ENCODE assay signal across 28 cellular contexts in the genomic region with DNA sequence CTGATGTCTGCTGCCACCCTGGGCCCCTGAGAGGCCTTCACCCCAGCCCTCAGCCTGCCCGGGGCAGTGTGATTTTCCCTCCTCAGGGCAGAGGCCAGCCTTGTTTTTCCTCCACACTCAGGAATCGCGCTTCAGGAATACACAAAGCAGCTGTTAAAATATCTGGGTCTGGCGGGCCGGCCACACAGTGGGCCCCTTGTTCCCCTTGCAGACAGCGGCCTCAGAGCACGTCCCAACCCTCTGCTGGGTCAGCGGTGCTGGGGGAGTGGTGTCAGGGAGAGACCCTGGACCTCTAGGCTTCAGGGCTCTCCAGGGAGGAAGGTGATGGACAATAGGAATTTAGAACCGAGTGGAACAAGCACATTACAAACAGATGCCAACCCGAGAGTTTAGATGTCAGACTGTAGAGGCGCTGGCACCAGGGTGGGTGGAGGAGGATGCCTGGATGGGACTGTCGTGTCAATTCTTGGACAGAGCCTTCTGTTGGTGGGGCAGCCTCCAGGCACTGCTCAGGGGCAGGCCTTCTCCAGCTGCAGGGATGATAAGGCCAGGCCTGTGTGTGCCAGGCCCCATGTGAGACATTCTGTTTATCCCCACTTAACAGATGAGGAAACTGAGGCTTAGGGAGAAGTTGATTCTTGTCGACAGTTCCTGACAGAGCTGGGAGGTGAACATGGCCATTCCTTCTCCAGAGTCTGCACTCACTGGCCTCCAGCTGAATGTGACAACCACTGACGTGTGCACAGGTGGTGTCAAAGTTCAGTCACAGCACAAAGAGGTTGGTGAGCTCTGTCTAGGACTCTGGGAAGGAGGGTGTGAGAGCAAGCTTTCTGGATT. TPM values are rescaled to one million over a fixed set of nuclear protein-coding genes. Genes with fewer than 3 reads are reported as not detected.
DNase-seq lines count a peak whose midpoint lies in the region; ATAC-seq and TF ChIP-seq lines count a peak whose summit lies in the region.
"Had no signal": no experiment of that assay in that cellular context is flagged by ENCODE, and none has a peak within 500 bp of the region (broad histone marks: within the 10 kb centered on the region; RNA-seq: fewer than 3 reads in every experiment).

No MANE protein-coding gene starts in this region.

- H3K9me3 Mint-ChIP-seq in nephron, result no peaks in the 10 kb centered on the region
- H3K9me3 Mint-ChIP-seq in activated T-cell treated with anti-CD3 and anti-CD28 coated beads, Interleukin-2, amount 50 U/mL, for 24 hours, result no peaks in the 10 kb centered on the region
- no peaks in the 10 kb centered on the region for H3K9me3 Mint-ChIP-seq in activated CD4-positive, alpha-beta memory T cell treated with anti-CD3 and anti-CD28 coated beads for 36 hours
- H3K9me3 Mint-ChIP-seq: activated naive CD4-positive, alpha-beta T cell treated with anti-CD3 and anti-CD28 coated beads, Interleukin-2, amount 50 U/mL, for 72 hours; activated T-helper 2 cell treated with anti-CD3 and anti-CD28 coated beads, Interferon-gamma antibody, Interleukin-2, Interleukin-4, amounts not matched to agents 10 μg/mL and 5 μg/mL and 100 μg/mL, durations not matched to agents 14 hours and 24 hours and 36 hours; CD8-positive, alpha-beta T cell; IgD-negative memory B cell; naive thymus-derived CD4-positive, alpha-beta T cell had no signal

- H3K27me3 ChIP-seq in cardiac muscle cell (no peaks in the 10 kb centered on the region), hepatocyte (no peaks in the 10 kb centered on the region)
- H3K27me3 ChIP-seq: stomach, tibial nerve had no signal

- H3K27me3 Mint-ChIP-seq in nephron (ENCODE audit: low read depth), result peaks cover 11% of the 10 kb centered on the region
- H3K27me3 Mint-ChIP-seq in activated T-cell treated with anti-CD3 and anti-CD28 coated beads, Interleukin-2, amount 50 U/mL, for 24 hours, result no peaks in the 10 kb centered on the region
- H3K27me3 Mint-ChIP-seq in activated CD4-positive, alpha-beta memory T cell treated with anti-CD3 and anti-CD28 coated beads for 36 hours, result no peaks in the 10 kb centered on the region
- H3K27me3 Mint-ChIP-seq: naive thymus-derived CD4-positive, alpha-beta T cell had no signal

- H3K27ac Mint-ChIP-seq in nephron, result peak overlapping the region in 2 of 3 experiments; percentile 44 to 72
- no peak overlapping the region for H3K27ac Mint-ChIP-seq in activated T-cell treated with anti-CD3 and anti-CD28 coated beads, Interleukin-2, amount 50 U/mL, for 24 hours
- H3K27ac Mint-ChIP-seq in activated CD4-positive, alpha-beta memory T cell treated with anti-CD3 and anti-CD28 coated beads for 36 hours, result no peak overlapping the region
- H3K27ac Mint-ChIP-seq: activated naive CD4-positive, alpha-beta T cell treated with anti-CD3 and anti-CD28 coated beads, Interleukin-2, amount 50 U/mL, for 72 hours; activated T-helper 2 cell treated with anti-CD3 and anti-CD28 coated beads, Interferon-gamma antibody, Interleukin-2, Interleukin-4, amounts not matched to agents 10 μg/mL and 5 μg/mL and 100 μg/mL, durations not matched to agents 14 hours and 24 hours and 36 hours; CD8-positive, alpha-beta T cell; naive thymus-derived CD4-positive, alpha-beta T cell had no signal

- no peak overlapping the region for H2AFZ ChIP-seq in hepatocyte
- H2AFZ ChIP-seq: GM23248 had no signal

- H3K4me1 Mint-ChIP-seq in nephron, result peaks cover 64% of the 10 kb centered on the region
- H3K4me1 Mint-ChIP-seq in activated T-cell treated with anti-CD3 and anti-CD28 coated beads, Interleukin-2, amount 50 U/mL, for 24 hours (ENCODE audit: low read depth), result peaks cover 3% of the 10 kb centered on the region
- no peaks in the 10 kb centered on the region for H3K4me1 Mint-ChIP-seq in activated CD4-positive, alpha-beta memory T cell treated with anti-CD3 and anti-CD28 coated beads for 36 hours (ENCODE audit: low read depth)

- peaks cover 2% of the 10 kb centered on the region for H3K79me2 ChIP-seq in hepatocyte

- H3K36me3 Mint-ChIP-seq in nephron (ENCODE audit: low read depth), result no peaks in the 10 kb centered on the region
- no peaks in the 10 kb centered on the region for H3K36me3 Mint-ChIP-seq in activated T-cell treated with anti-CD3 and anti-CD28 coated beads, Interleukin-2, amount 50 U/mL, for 24 hours (ENCODE audit: low read depth)
- H3K36me3 Mint-ChIP-seq in activated CD4-positive, alpha-beta memory T cell treated with anti-CD3 and anti-CD28 coated beads for 36 hours, result no peaks in the 10 kb centered on the region
- H3K36me3 Mint-ChIP-seq: activated naive CD4-positive, alpha-beta T cell treated with anti-CD3 and anti-CD28 coated beads, Interleukin-2, amount 50 U/mL, for 72 hours; CD8-positive, alpha-beta T cell; IgD-negative memory B cell; naive thymus-derived CD4-positive, alpha-beta T cell had no signal

- H3K9me2 ChIP-seq in hepatocyte (replicated peaks; ENCODE audit: insufficient read depth), result no peaks in the 10 kb centered on the region
- H3K9me2 ChIP-seq: SK-N-SH had no signal

- H3K36me3 ChIP-seq in cardiac muscle cell, result no peaks in the 10 kb centered on the region
- no peaks in the 10 kb centered on the region for H3K36me3 ChIP-seq in hepatocyte (replicated peaks; ENCODE audit: insufficient read depth, low read depth)
- H3K36me3 ChIP-seq: stomach, tibial nerve had no signal

- H3K4me3 ChIP-seq in cardiac muscle cell (no peak overlapping the region), hepatocyte (no peak overlapping the region)
- H3K4me3 ChIP-seq: GM23248, stomach, tibial nerve had no signal

- intact Hi-C loops in cardiac septum (cut with DNase I), result no loop called here
- intact Hi-C loops in activated CD4-positive, alpha-beta memory T cell treated with anti-CD3 and anti-CD28 coated beads for 36 hours (cut with micrococcal nuclease), result no loop called here

- ATAC-seq in GM18519 (IDR thresholded peaks at IDR 0.05; ENCODE audit: low FRiP score, unreplicated experiment), result no peak
- ATAC-seq: activated naive CD4-positive, alpha-beta T cell treated with anti-CD3 and anti-CD28 coated beads, Interleukin-2, amount 50 U/mL, for 72 hours; CD8-positive, alpha-beta T cell; naive thymus-derived CD4-positive, alpha-beta T cell had no signal

- TF ChIP-seq CTCF in cardiac muscle cell (IDR thresholded peaks at IDR 0.05; ENCODE audit: low read depth, low read length), result no peak
- no peak for TF ChIP-seq CTCF in hepatocyte (IDR thresholded peaks at IDR 0.05; ENCODE audit: poor library complexity)
- no peak for TF ChIP-seq CTCF in nephron (IDR thresholded peaks at IDR 0.05; ENCODE audit: unreplicated experiment in 3 of 3)

- H3K9me3 ChIP-seq in cardiac muscle cell (ENCODE audit: low read depth) (no peaks in the 10 kb centered on the region), hepatocyte (ENCODE audit: low read depth) (no peaks in the 10 kb centered on the region)
- H3K9me3 ChIP-seq: SK-N-SH, stomach, tibial nerve had no signal

- CTCF ChIA-PET in activated CD4-positive, alpha-beta memory T cell treated with anti-CD3 and anti-CD28 coated beads for 36 hours (lab: Charles Lee), result no interaction called here

- no peak overlapping the region for H3K4me2 ChIP-seq in hepatocyte
- H3K4me2 ChIP-seq: SK-N-SH had no signal

- H4K20me1 ChIP-seq in hepatocyte (ENCODE audit: insufficient read depth, poor library complexity, severe bottlenecking), result peaks cover 4% of the 10 kb centered on the region

- 69% methylated on average over 14 of the region's 14 CpGs for WGBS in hepatocyte (ENCODE audit: low lambda C conversion rate, missing lambda C conversion rate)

- POLR2A ChIA-PET in activated CD4-positive, alpha-beta memory T cell treated with anti-CD3 and anti-CD28 coated beads for 36 hours (lab: Charles Lee), result no interaction called here

- H3K27ac ChIP-seq in cardiac muscle cell (peak overlapping the region; percentile 57), hepatocyte (peak overlapping the region; percentile 9)
- H3K27ac ChIP-seq: GM23248, tibial nerve, VCaP had no signal

- H3K4me1 ChIP-seq in cardiac muscle cell (ENCODE audit: low read depth) (peaks cover 8% of the 10 kb centered on the region), hepatocyte (ENCODE audit: insufficient read depth) (peaks cover 16% of the 10 kb centered on the region)

- H3K4me3 Mint-ChIP-seq in nephron, result no peak overlapping the region
- H3K4me3 Mint-ChIP-seq in activated T-cell treated with anti-CD3 and anti-CD28 coated beads, Interleukin-2, amount 50 U/mL, for 24 hours, result no peak overlapping the region
- no peak overlapping the region for H3K4me3 Mint-ChIP-seq in activated CD4-positive, alpha-beta memory T cell treated with anti-CD3 and anti-CD28 coated beads for 36 hours
- H3K4me3 Mint-ChIP-seq: CD8-positive, alpha-beta T cell; IgD-negative memory B cell; naive thymus-derived CD4-positive, alpha-beta T cell had no signal

- DNase-seq in cardiac muscle cell (ENCODE audit: low read depth in 1 of 2, low spot score in 1 of 2) (no peak), cardiac septum (ENCODE audit: low spot score) (no peak), hepatocyte (ENCODE audit: low spot score) (no peak), hepatic stellate cell (ENCODE audit: low spot score) (no peak)
- DNase-seq in activated T-cell treated with anti-CD3 and anti-CD28 coated beads, Interleukin-2, amount 50 U/mL, for 24 hours, result no peak
- DNase-seq in activated CD4-positive, alpha-beta memory T cell treated with anti-CD3 and anti-CD28 coated beads for 36 hours, result no peak
- DNase-seq: 8988T; activated CD4-positive, alpha-beta T cell treated with anti-CD3 and anti-CD28 coated beads, Interleukin-2, amount 50 U/mL, for 1 hour; anterior cingulate cortex; CD8-positive, alpha-beta T cell; central memory CD4-positive, alpha-beta T cell; DMS153; GM23248; mesendoderm; naive thymus-derived CD4-positive, alpha-beta T cell; NCI-H1092 treated with DMSO at 0.1 percent for 48 hours; NCI-H1930; NCI-H526 treated with DMSO at 0.1 percent for 48 hours; SK-N-SH; stomach; T-helper 2 cell had no signal

RNA-seq across cellular contexts. Expression of a gene that starts 52.1 kb away (rescaled TPM):
- total RNA-seq in cardiac muscle cell (9.5 and 13.8 TPM in 2 replicates), cardiac septum (1.8 TPM), hepatocyte (3.8 and 5.8 TPM in 2 replicates)
- polyA plus RNA-seq in cardiac muscle cell (2.0 and 6.2 TPM in 2 replicates), hepatocyte (5.3 and 6.2 TPM in 2 replicates)
- total RNA-seq in activated CD4-positive, alpha-beta memory T cell treated with anti-CD3 and anti-CD28 coated beads for 36 hours, result not detected
- total RNA-seq: activated naive CD4-positive, alpha-beta T cell treated with anti-CD3 and anti-CD28 coated beads, Interleukin-2, amount 50 U/mL, for 72 hours; CD8-positive, alpha-beta T cell had no signal
- polyA plus RNA-seq: IgD-negative memory B cell; naive thymus-derived CD4-positive, alpha-beta T cell had no signal

Comparison
In these comparisons a context has a peak if more than half of its experiments do, and no peak if none do; other contexts are left out.
1. H3K27ac Mint-ChIP-seq: peak in nephron (2 of 3); none in activated T-cell treated with anti-CD3 and anti-CD28 coated beads, Interleukin-2, amount 50 U/mL, for 24 hours (single experiment) and activated CD4-positive, alpha-beta memory T cell treated with anti-CD3 and anti-CD28 coated beads for 36 hours (single experiment).